10 cellular contexts compared by ENCODE assay signal in the genomic region with DNA sequence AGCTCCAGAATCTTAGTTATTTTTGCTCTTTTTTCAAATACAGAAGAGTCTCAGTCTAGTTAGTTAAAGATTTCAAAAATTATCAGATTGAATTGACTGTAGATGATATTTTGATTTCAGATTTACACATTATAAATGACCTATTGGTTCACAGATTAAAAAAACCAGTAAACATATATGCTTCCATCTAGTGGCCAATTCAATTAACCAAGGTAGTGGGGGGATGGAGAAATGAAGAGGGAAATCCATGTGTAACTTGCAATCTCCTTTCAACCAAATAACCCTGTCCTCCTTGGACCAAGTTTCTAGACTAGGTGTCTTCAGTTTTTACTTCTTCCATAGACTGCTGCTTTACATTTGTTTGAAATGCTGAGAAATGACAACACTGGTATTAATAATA.
DNase-seq lines count a peak whose midpoint lies in the region; ATAC-seq, FAIRE-seq and TF ChIP-seq lines count a peak whose summit lies in the region.
"Had no signal": no experiment of that assay in that cellular context is flagged by ENCODE, and none has a peak within 500 bp of the region (broad histone marks: within the 10 kb centered on the region; RNA-seq: fewer than 3 reads in every experiment).

No MANE protein-coding gene starts in this region.

- peaks cover 24% of the 10 kb centered on the region for H3K36me3 Mint-ChIP-seq in nephron progenitor cell (ENCODE audit: low read depth)

- H3K79me2 ChIP-seq in GM12878 (ENCODE audit: control insufficient read depth, insufficient read depth, low read length) = no peaks in the 10 kb centered on the region

- ATAC-seq in GM12878 = peak; percentile 38; the same call in 1 of the 3 replicates
- ATAC-seq: activated T-helper 17 cell treated with anti-CD3 and anti-CD28 coated beads, Interleukin-2, amount 50 U/mL, for 72 hours; esophagus mucosa had no signal

- no peak overlapping the region for H3K4me2 ChIP-seq in GM12878 (ENCODE audit: control insufficient read depth, insufficient read depth)

- TF ChIP-seq CTCF in GM12878 (IDR thresholded peaks at IDR 0.05 in 2 of 3, conservative IDR thresholded peaks at IDR 0.05 in 1 of 3; ENCODE audit: control insufficient read depth in 2 of 3, extremely low read depth in 1 of 3, insufficient read depth in 1 of 3, low read depth in 3 of 3, low read length in 3 of 3) (peak in 1 of 3 experiments; percentile 1; a peak in 1 of 6 replicates), nephron progenitor cell (IDR thresholded peaks at IDR 0.05) (no peak)

- H3K4me3 ChIP-seq in GM12878 = no peak overlapping the region

- H3K9me3 Mint-ChIP-seq in nephron progenitor cell = peaks cover 2% of the 10 kb centered on the region

- H3K27me3 Mint-ChIP-seq in nephron progenitor cell (ENCODE audit: low read depth, poor library complexity) = no peaks in the 10 kb centered on the region
- H3K27me3 Mint-ChIP-seq: activated T-helper 17 cell treated with anti-CD3 and anti-CD28 coated beads, Interleukin-2, amount 50 U/mL, for 72 hours had no signal

- no peaks in the 10 kb centered on the region for H3K27me3 ChIP-seq in GM12878 (replicated peaks in 1 of 2; ENCODE audit: control insufficient read depth in 2 of 2, insufficient read depth in 2 of 2, low read length in 1 of 2)

- no peak for FAIRE-seq in GM12878 (lab: Jason Lieb, UNC)
- no peak for FAIRE-seq in HTR-8/SVneo (lab: Jason Lieb, UNC)

- peaks cover 81% of the 10 kb centered on the region for H3K4me1 Mint-ChIP-seq in nephron progenitor cell
- H3K4me1 Mint-ChIP-seq: activated T-helper 17 cell treated with anti-CD3 and anti-CD28 coated beads, Interleukin-2, amount 50 U/mL, for 72 hours had no signal

- H3K9me3 ChIP-seq in GM12878 (replicated peaks; ENCODE audit: control insufficient read depth, insufficient read depth, low read length) = no peaks in the 10 kb centered on the region

- no peak for TF ChIP-seq EP300 in GM12878 (IDR thresholded peaks at IDR 0.05; ENCODE audit: borderline replicate concordance in 1 of 2, control insufficient read depth in 1 of 2, low read depth in 2 of 2, low read length in 2 of 2)

- CTCF ChIA-PET in GM12878 (lab: Yijun Ruan, JAX) = interaction anchor here (0.6 to 4.2 kb wide), 17 partner anchors 9 to 329 kb away, joined by 3 to 37 read pairs (median 4); no protein-coding TSS in a partner anchor

- H3K36me3 ChIP-seq in GM12878 (ENCODE audit: control insufficient read depth in 2 of 2, insufficient read depth in 2 of 2, low read length in 1 of 2) = no peaks in the 10 kb centered on the region

- no peak overlapping the region for H2AFZ ChIP-seq in GM12878 (ENCODE audit: control insufficient read depth, low read depth, low read length)

- TF ChIP-seq POLR2A in GM12878 (IDR thresholded peaks at IDR 0.05; ENCODE audit: low read depth, low read length) = no peak

- no peak overlapping the region for H3K9ac ChIP-seq in GM12878 (ENCODE audit: control insufficient read depth, insufficient read depth, low read length)

- in situ Hi-C loops in GM12878 (cut with MboI) = no loop called here

- TF ChIP-seq RAD21 in GM12878 (IDR thresholded peaks at IDR 0.05; ENCODE audit: insufficient read depth, low read depth, low read length) = peak; percentile 10; the same call in 1 of the 2 replicates

- SMC1A ChIA-PET in GM12878 (lab: Charles Lee; ENCODE audit: uncharacterized antibody, unreplicated experiment) = interaction anchor here (0.9 to 3.1 kb wide), 19 partner anchors 10 to 321 kb away, joined by 3 to 16 read pairs (median 4); no protein-coding TSS in a partner anchor

- no peaks in the 10 kb centered on the region for H3K4me1 ChIP-seq in GM12878 (ENCODE audit: control insufficient read depth, insufficient read depth, low read length)

- no peaks in the 10 kb centered on the region for H4K20me1 ChIP-seq in GM12878 (ENCODE audit: control insufficient read depth, insufficient read depth)

- RAD21 ChIA-PET in GM12878 (lab: Charles Lee; ENCODE audit: unreplicated experiment) = interaction anchor here (0.5 to 2.2 kb wide), 16 partner anchors 9 to 320 kb away, joined by 3 to 8 read pairs (median 4); no protein-coding TSS in a partner anchor

- no peak overlapping the region for H3K4me3 Mint-ChIP-seq in nephron progenitor cell
- H3K4me3 Mint-ChIP-seq: activated T-helper 17 cell treated with anti-CD3 and anti-CD28 coated beads, Interleukin-2, amount 50 U/mL, for 72 hours had no signal

- POLR2A ChIA-PET in GM12878 (lab: Charles Lee) = interaction anchor here (0.5 to 1.7 kb wide), 3 partner anchors 29 to 116 kb away, joined by 4 to 5 read pairs (median 4); no protein-coding TSS in a partner anchor

- H3K27ac ChIP-seq in GM12878 (ENCODE audit: control insufficient read depth, insufficient read depth) = no peak overlapping the region

- BruUV-seq in GM12878 (replicated peaks; lab: Mats Ljungman, UMichigan) = no TSS peak

- intact Hi-C loops in GM12878 (cut with micrococcal nuclease; ENCODE audit: unreplicated experiment) = loop anchor here (5.0 kb wide), 1 partner anchor 106 kb away; no protein-coding TSS in a partner anchor

- peak overlapping the region; percentile 6 for H3K27ac Mint-ChIP-seq in nephron progenitor cell
- H3K27ac Mint-ChIP-seq: activated T-helper 17 cell treated with anti-CD3 and anti-CD28 coated beads, Interleukin-2, amount 50 U/mL, for 72 hours had no signal

- DNase-seq in ELR (ENCODE audit: low read depth) = peak; percentile 56
- peak; percentile 2 for DNase-seq in NAMALWA (ENCODE audit: low spot score)
- no peak for DNase-seq in GM12878 (ENCODE audit: low read depth, low spot score)
- no peak for DNase-seq in nephron progenitor cell
- no peak for DNase-seq in NCI-H187 treated with DMSO at 0.1 percent for 48 hours (lab: John Stamatoyannopoulos, UW)
- no peak for DNase-seq in activated T-cell treated with anti-CD3 and anti-CD28 coated beads for 4 hours
- DNase-seq in HTR-8/SVneo (ENCODE audit: insufficient read length, low spot score) = no peak
- no peak for DNase-seq in DMS79 treated with DMSO at 0.1 percent for 48 hours (lab: John Stamatoyannopoulos, UW)

TF ChIP-seq in GM12878, 131 proteins besides CTCF, POLR2A, EP300 and RAD21:
- TF ChIP-seq, protein P1, sequence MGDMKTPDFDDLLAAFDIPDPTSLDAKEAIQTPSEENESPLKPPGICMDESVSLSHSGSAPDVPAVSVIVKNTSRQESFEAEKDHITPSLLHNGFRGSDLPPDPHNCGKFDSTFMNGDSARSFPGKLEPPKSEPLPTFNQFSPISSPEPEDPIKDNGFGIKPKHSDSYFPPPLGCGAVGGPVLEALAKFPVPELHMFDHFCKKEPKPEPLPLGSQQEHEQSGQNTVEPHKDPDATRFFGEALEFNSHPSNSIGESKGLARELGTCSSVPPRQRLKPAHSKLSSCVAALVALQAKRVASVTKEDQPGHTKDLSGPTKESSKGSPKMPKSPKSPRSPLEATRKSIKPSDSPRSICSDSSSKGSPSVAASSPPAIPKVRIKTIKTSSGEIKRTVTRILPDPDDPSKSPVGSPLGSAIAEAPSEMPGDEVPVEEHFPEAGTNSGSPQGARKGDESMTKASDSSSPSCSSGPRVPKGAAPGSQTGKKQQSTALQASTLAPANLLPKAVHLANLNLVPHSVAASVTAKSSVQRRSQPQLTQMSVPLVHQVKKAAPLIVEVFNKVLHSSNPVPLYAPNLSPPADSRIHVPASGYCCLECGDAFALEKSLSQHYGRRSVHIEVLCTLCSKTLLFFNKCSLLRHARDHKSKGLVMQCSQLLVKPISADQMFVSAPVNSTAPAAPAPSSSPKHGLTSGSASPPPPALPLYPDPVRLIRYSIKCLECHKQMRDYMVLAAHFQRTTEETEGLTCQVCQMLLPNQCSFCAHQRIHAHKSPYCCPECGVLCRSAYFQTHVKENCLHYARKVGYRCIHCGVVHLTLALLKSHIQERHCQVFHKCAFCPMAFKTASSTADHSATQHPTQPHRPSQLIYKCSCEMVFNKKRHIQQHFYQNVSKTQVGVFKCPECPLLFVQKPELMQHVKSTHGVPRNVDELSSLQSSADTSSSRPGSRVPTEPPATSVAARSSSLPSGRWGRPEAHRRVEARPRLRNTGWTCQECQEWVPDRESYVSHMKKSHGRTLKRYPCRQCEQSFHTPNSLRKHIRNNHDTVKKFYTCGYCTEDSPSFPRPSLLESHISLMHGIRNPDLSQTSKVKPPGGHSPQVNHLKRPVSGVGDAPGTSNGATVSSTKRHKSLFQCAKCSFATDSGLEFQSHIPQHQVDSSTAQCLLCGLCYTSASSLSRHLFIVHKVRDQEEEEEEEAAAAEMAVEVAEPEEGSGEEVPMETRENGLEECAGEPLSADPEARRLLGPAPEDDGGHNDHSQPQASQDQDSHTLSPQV (IDR thresholded peaks at IDR 0.05) = 0 out of 2 replicates have a peak, but pooled peaks have one; percentile 28
- TF ChIP-seq SMC3 (IDR thresholded peaks at IDR 0.05; ENCODE audit: borderline replicate concordance, low read length) (peak; percentile 8; the same call in 1 of the 2 replicates), SIX5 (IDR thresholded peaks at IDR 0.05; ENCODE audit: low read depth, low read length, severe bottlenecking) (no peak), HDAC6 (IDR thresholded peaks at IDR 0.05; ENCODE audit: unreplicated experiment) (no peak)

Comparison
In these comparisons a context has a peak if more than half of its experiments do, and no peak if none do; other contexts are left out.
1. DNase-seq: peak in ELR (single experiment) and NAMALWA (single experiment); none in GM12878 (single experiment), nephron progenitor cell (single experiment), NCI-H187 treated with DMSO at 0.1 percent for 48 hours (single experiment), activated T-cell treated with anti-CD3 and anti-CD28 coated beads for 4 hours (single experiment), HTR-8/SVneo (single experiment) and DMS79 treated with DMSO at 0.1 percent for 48 hours (single experiment).